Comparison of ENCODE assay signal across 33 cellular contexts in the genomic region with DNA sequence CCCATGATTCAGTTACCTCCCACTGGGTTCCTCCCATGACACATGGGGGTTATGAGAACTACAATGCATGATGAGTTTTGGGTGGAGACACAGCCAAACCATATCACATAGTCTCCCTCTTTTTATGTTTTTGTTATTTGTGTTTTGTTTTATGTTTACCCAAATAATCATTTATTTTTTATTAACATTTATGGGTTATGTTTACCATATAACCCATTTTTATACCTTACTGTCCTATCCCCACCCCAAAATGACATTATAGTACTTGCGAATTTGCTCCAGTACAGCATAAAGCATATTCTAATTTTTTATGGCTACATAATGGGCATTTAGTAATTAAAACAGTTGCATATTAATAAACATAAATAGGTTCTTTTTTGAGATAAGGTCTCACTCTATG.
"Had no signal": no experiment of that assay in that cellular context is flagged by ENCODE, and none has a peak within 500 bp of the region (broad histone marks: within the 10 kb centered on the region; RNA-seq: fewer than 3 reads in every experiment).

No MANE protein-coding gene starts in this region.

- H3K4me2 ChIP-seq: KMS-11 had no signal

- DNase-seq: Karpas-422, MG63, MM.1S, MV-4-11, NCI-H1048, NCI-H1092, NCI-H1092 treated with DMSO at 0.1 percent for 48 hours, NCI-H1105, NCI-H1105 treated with DMSO at 0.1 percent for 48 hours, NCI-H1417, NCI-H1417 treated with DMSO at 0.1 percent for 48 hours, NCI-H1436, NCI-H1436 treated with DMSO at 0.1 percent for 48 hours, NCI-H146, NCI-H1694, NCI-H1694 treated with DMSO at 0.1 percent for 48 hours, NCI-H187, NCI-H187 treated with DMSO at 0.1 percent for 48 hours, NCI-H1930, NCI-H2029, NCI-H2029 treated with DMSO at 0.1 percent for 48 hours, NCI-H2081, NCI-H2081 treated with DMSO at 0.1 percent for 48 hours, NCI-H2107, NCI-H2171, NCI-H2171 treated with DMSO at 0.1 percent for 48 hours, NCI-H2227 treated with DMSO at 0.1 percent for 48 hours, NCI-H226, NCI-H345, NCI-H446, NCI-H446 treated with DMSO at 0.1 percent for 48 hours, NCI-H510A had no signal

- H3K9ac ChIP-seq: KMS-11 had no signal

- H3K4me3 ChIP-seq: MG63 had no signal

- H3K27me3 ChIP-seq: MG63 had no signal

- H3K27ac ChIP-seq: KMS-11 had no signal
